21 cellular contexts compared by ENCODE assay signal in genomic region chr17:1067282-1067956, GRCh38.
DNase-seq lines count a peak whose midpoint lies in the region; ATAC-seq and TF ChIP-seq lines count a peak whose summit lies in the region.
"Had no signal": no experiment of that assay in that cellular context is flagged by ENCODE, and none has a peak within 500 bp of the region (broad histone marks: within the 10 kb centered on the region; RNA-seq: fewer than 3 reads in every experiment).

No MANE protein-coding gene starts in this region.

- H3K36me3 ChIP-seq in RWPE2 (ENCODE audit: low read depth) (peaks cover 36% of the 10 kb centered on the region), mesendoderm (ENCODE audit: control insufficient read depth, insufficient read depth, low read length) (no peaks in the 10 kb centered on the region), thyroid gland (peaks cover 6 to 16% of the 10 kb centered on the region in 2 donors), ascending aorta (peaks cover 76 to 85% of the 10 kb centered on the region in 2 donors)
- H3K36me3 ChIP-seq: BE2C had no signal

- H4K5ac ChIP-seq in mesendoderm (ENCODE audit: low read length) = no peak overlapping the region

- H4K8ac ChIP-seq in mesendoderm (ENCODE audit: low read depth, low read length) = no peak overlapping the region

- no peak overlapping the region for H3K56ac ChIP-seq in mesendoderm (ENCODE audit: low read length)

- no peak overlapping the region for H2BK15ac ChIP-seq in mesendoderm (replicated peaks; ENCODE audit: low read depth)

- no peak overlapping the region for H2BK120ac ChIP-seq in mesendoderm (ENCODE audit: low read depth, low read length)

- ATAC-seq in RWPE2 (ENCODE audit: low read depth) = peak; percentile 98
- ATAC-seq in HG03175 (IDR thresholded peaks at IDR 0.05; ENCODE audit: unreplicated experiment) = no peak
- ATAC-seq: body of pancreas, right lobe of liver had no signal

- no peak overlapping the region for H3K4ac ChIP-seq in mesendoderm (ENCODE audit: low read depth, low read length)

- H3K27me3 ChIP-seq in RWPE2 (ENCODE audit: insufficient read depth, poor library complexity, severe bottlenecking) (no peaks in the 10 kb centered on the region), mesendoderm (ENCODE audit: insufficient read depth, low read length, poor library complexity) (no peaks in the 10 kb centered on the region), thyroid gland (no peaks in the 10 kb centered on the region), ascending aorta (no peaks in the 10 kb centered on the region)
- H3K27me3 ChIP-seq: BE2C, body of pancreas, Peyer's patch, right lobe of liver, suprapubic skin had no signal

- H3K18ac ChIP-seq in mesendoderm (ENCODE audit: low read length) = no peak overlapping the region

- no peaks in the 10 kb centered on the region for H3K79me1 ChIP-seq in mesendoderm (ENCODE audit: low read length)

- no CpG with 5 or more reads among the region's 10 CpGs for WGBS in mesendoderm (ENCODE audit: extremely low coverage, insufficient coverage, low lambda C conversion rate)
- 95 to 98% methylated on average over 9 to 10 of the region's 10 CpGs for WGBS in thyroid gland, 2 donors

- H2AK5ac ChIP-seq in mesendoderm (ENCODE audit: low read length) = no peak overlapping the region

- intact Hi-C loops in thyroid gland (cut with DNase I) (no loop called here), ascending aorta (cut with DNase I) (no loop called here)

- no peak for TF ChIP-seq POLR2A in thyroid gland (IDR thresholded peaks at IDR 0.05)

- no peaks in the 10 kb centered on the region for H3K9me3 ChIP-seq in RWPE2 (ENCODE audit: severe bottlenecking)
- H3K9me3 ChIP-seq in thyroid gland = no peaks in the 10 kb centered on the region
- no peaks in the 10 kb centered on the region for H3K9me3 ChIP-seq in ascending aorta
- H3K9me3 ChIP-seq: BE2C, body of pancreas, Peyer's patch, right lobe of liver, suprapubic skin had no signal

- peak; percentile 68 for DNase-seq in HK-2 (ENCODE audit: unreplicated experiment)
- DNase-seq in RWPE2 (ENCODE audit: low spot score) = peak; percentile 89
- DNase-seq in fibroblast of mammary gland (ENCODE audit: low read depth) = peak; percentile 72
- DNase-seq in mesendoderm = peak; percentile 53
- no peak for DNase-seq in thyroid gland
- DNase-seq in ascending aorta (ENCODE audit: low spot score in 2 of 2) = no peak
- no peak for DNase-seq in NCI-H69 (lab: John Stamatoyannopoulos, UW)
- DNase-seq: activated CD4-positive, CD25-positive, alpha-beta regulatory T cell treated with anti-CD3 and anti-CD28 coated beads, Interleukin-2, amount 50 U/mL, for 72 hours; activated CD8-positive, alpha-beta memory T cell treated with anti-CD3 and anti-CD28 coated beads, Interleukin-2, amount 50 U/mL, for 48 hours; activated naive CD4-positive, alpha-beta T cell treated with Interleukin-2 at 50 U/mL for 16 hours; BE2C; body of pancreas; DMS 273 treated with DMSO at 0.1 percent for 48 hours; mesenchymal stem cell; NCI-H2081; Peyer's patch; stimulated activated CD4-positive, alpha-beta T cell treated with anti-CD3 and anti-CD28 coated beads, Interleukin-2, amount 100 ng/mL, for 24 hours; T-helper 1 cell had no signal

- H3K79me2 ChIP-seq in mesendoderm (ENCODE audit: control insufficient read depth, insufficient read depth, low read length) = no peaks in the 10 kb centered on the region

- no peak overlapping the region for H2BK5ac ChIP-seq in mesendoderm (ENCODE audit: low read length)

- no peak overlapping the region for H3K9ac ChIP-seq in mesendoderm (ENCODE audit: low read length)

- no peak overlapping the region for H3K4me3 ChIP-seq in RWPE2 (ENCODE audit: severe bottlenecking)
- no peak overlapping the region for H3K4me3 ChIP-seq in fibroblast of mammary gland (ENCODE audit: control insufficient read depth, low read depth, low read length)
- no peak overlapping the region for H3K4me3 ChIP-seq in mesendoderm (ENCODE audit: low read length)
- H3K4me3 ChIP-seq in thyroid gland (replicated peaks in 1 of 3) = no peak overlapping the region
- no peak overlapping the region for H3K4me3 ChIP-seq in ascending aorta
- H3K4me3 ChIP-seq: body of pancreas, Peyer's patch, right lobe of liver, suprapubic skin had no signal

- H3K4me1 ChIP-seq in RWPE2 (ENCODE audit: insufficient read depth, poor library complexity, severe bottlenecking) = peaks cover 7% of the 10 kb centered on the region
- no peaks in the 10 kb centered on the region for H3K4me1 ChIP-seq in mesendoderm (ENCODE audit: control insufficient read depth, low read depth, low read length)
- no peaks in the 10 kb centered on the region for H3K4me1 ChIP-seq in thyroid gland
- no peaks in the 10 kb centered on the region for H3K4me1 ChIP-seq in ascending aorta
- H3K4me1 ChIP-seq: BE2C, body of pancreas, Peyer's patch, right lobe of liver, suprapubic skin had no signal

- no peak overlapping the region for H3K4me2 ChIP-seq in mesendoderm (ENCODE audit: low read length)

- peak overlapping the region; percentile 8 for H3K27ac ChIP-seq in RWPE2 (ENCODE audit: poor library complexity, severe bottlenecking)
- no peak overlapping the region for H3K27ac ChIP-seq in mesendoderm (ENCODE audit: low read depth, low read length)
- H3K27ac ChIP-seq in thyroid gland = no peak overlapping the region
- no peak overlapping the region for H3K27ac ChIP-seq in ascending aorta
- H3K27ac ChIP-seq: body of pancreas, Peyer's patch, right lobe of liver, suprapubic skin had no signal

- TF ChIP-seq CTCF in RWPE2 (IDR thresholded peaks at IDR 0.05; ENCODE audit: poor library complexity, severe bottlenecking) = no peak
- TF ChIP-seq CTCF in fibroblast of mammary gland (conservative IDR thresholded peaks at IDR 0.05; ENCODE audit: control insufficient read depth, insufficient read depth, low read depth, low read length) = no peak
- TF ChIP-seq CTCF in thyroid gland (IDR thresholded peaks at IDR 0.05) = no peak
- TF ChIP-seq CTCF in ascending aorta (IDR thresholded peaks at IDR 0.05) = no peak

- H3K23ac ChIP-seq in mesendoderm (ENCODE audit: low read length) = no peak overlapping the region

Comparison
In these comparisons a context has a peak if more than half of its experiments do, and no peak if none do; other contexts are left out.
1. DNase-seq: peak in HK-2 (single experiment), RWPE2 (single experiment), fibroblast of mammary gland (single experiment) and mesendoderm (single experiment); none in thyroid gland (0 of 2), ascending aorta (0 of 2) and NCI-H69 (single experiment).